8 cellular contexts compared by ENCODE assay signal in the genomic region with DNA sequence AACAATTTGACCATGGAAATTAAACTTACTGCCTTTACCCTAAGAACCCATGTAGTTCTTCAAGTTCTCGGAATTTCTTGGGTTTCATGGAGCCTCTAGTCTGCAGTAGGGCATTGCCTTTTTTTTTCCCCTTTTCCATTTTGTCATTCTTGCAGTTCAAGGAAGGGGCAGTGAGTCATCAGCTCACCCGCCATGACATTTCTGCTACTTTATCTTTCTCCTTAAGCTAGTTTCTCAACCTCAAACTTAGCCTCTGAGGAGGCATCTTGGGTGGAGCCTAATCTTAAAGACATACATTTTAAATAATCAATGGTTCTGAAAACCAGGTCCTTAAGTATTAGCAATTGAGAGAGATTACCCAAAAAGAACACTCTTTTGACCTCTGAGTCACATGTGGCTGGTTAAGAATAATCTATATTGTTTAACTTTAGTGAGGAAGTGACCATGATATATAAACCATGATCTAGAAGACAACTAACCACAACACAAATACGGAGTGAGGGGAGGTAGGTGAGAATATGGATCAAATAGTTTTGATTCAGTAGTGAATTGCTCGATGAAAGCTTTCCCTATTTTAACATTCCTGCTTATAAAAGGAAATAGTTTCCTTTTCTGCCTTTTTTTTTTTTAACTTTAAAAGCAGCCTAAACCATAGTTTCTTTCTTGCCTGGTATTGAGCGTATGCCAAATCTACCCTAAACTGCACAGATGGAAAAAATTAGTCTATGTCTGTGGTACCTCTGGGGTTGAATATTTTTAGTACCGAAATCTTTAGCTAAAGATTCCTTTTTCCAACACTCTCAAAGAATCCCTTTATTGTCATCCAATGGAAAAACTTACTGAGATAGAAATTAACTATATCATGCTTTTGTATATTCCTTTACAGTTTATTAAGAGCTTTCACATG. TPM values are rescaled to one million over a fixed set of nuclear protein-coding genes. Genes with fewer than 3 reads are reported as not detected.
DNase-seq lines count a peak whose midpoint lies in the region; ATAC-seq, FAIRE-seq and TF ChIP-seq lines count a peak whose summit lies in the region.
"Not testable (repeated sequence)": the region's sequence is repeated elsewhere in the genome, so short reads cannot be mapped to it uniquely, and the experiment has no call there.
"Had no signal": no experiment of that assay in that cellular context is flagged by ENCODE, and none has a peak within 500 bp of the region (broad histone marks: within the 10 kb centered on the region; RNA-seq: fewer than 3 reads in every experiment).

No MANE protein-coding gene starts in this region.

- ATAC-seq in HCT116 = peak; percentile 73
- peak; percentile 63 for ATAC-seq in RWPE2 (ENCODE audit: low read depth)
- ATAC-seq in activated CD8-positive, alpha-beta T cell treated with anti-CD3 and anti-CD28 coated beads for 36 hours = peak; percentile 69
- peak; percentile 95 for ATAC-seq in K562
- ATAC-seq in left lung = peak; percentile 70
- peak; percentile 55 for ATAC-seq in sciatic nerve
- peak; percentile 60 for ATAC-seq in thoracic aorta (ENCODE audit: insufficient number of reproducible peaks, low FRiP score, low read depth)

- H3K9me3 Mint-ChIP-seq in activated CD8-positive, alpha-beta T cell treated with anti-CD3 and anti-CD28 coated beads for 36 hours = not testable (repeated sequence)

- H3K27ac Mint-ChIP-seq in activated CD8-positive, alpha-beta T cell treated with anti-CD3 and anti-CD28 coated beads for 36 hours = not testable (repeated sequence)

- H2AFZ ChIP-seq in HCT116 (ENCODE audit: low read depth, low read length, poor library complexity, severe bottlenecking); K562 (ENCODE audit: low read depth, low read length): not testable (repeated sequence)

- POLR2A ChIA-PET in HCT116 (lab: Charles Lee); activated CD8-positive, alpha-beta T cell treated with anti-CD3 and anti-CD28 coated beads for 36 hours (lab: Charles Lee); K562 (lab: Yijun Ruan, JAX): not testable (repeated sequence)

- not testable (repeated sequence) for H3K4me3 ChIP-seq in HCT116 (replicated peaks in 1 of 2; ENCODE audit: low read depth in 1 of 2, low read length in 2 of 2); RWPE2 (ENCODE audit: severe bottlenecking); K562; left lung; thoracic aorta

- H3K9me2 ChIP-seq in HCT116 (ENCODE audit: insufficient read depth) = not testable (repeated sequence)

- not testable (repeated sequence) for TF ChIP-seq RAD21 in HCT116 (IDR thresholded peaks at IDR 0.05; ENCODE audit: low read depth); K562 (CRISPR knock-in tag; conservative IDR thresholded peaks at IDR 0.05 in 1 of 2, IDR thresholded peaks at IDR 0.05 in 1 of 2)

- not testable (repeated sequence) for H3K36me3 Mint-ChIP-seq in activated CD8-positive, alpha-beta T cell treated with anti-CD3 and anti-CD28 coated beads for 36 hours (ENCODE audit: low read depth)

- H3K4me1 ChIP-seq in HCT116 (ENCODE audit: control insufficient read depth in 1 of 2, insufficient read depth in 2 of 2, low read length in 2 of 2); RWPE2 (ENCODE audit: insufficient read depth, poor library complexity, severe bottlenecking); K562 (replicated peaks in 1 of 2; ENCODE audit: control insufficient read depth in 2 of 2, insufficient read depth in 2 of 2, low read length in 2 of 2); left lung; thoracic aorta (ENCODE audit: control insufficient read depth in 1 of 2, low read depth in 2 of 2): not testable (repeated sequence)

- not testable (repeated sequence) for H3K4me1 Mint-ChIP-seq in activated CD8-positive, alpha-beta T cell treated with anti-CD3 and anti-CD28 coated beads for 36 hours (ENCODE audit: low read depth)

- H3K27ac ChIP-seq in HCT116 (ENCODE audit: low read depth, low read length); RWPE2 (ENCODE audit: poor library complexity, severe bottlenecking); K562 (ENCODE audit: extremely low read depth, low read depth, low read length); left lung; thoracic aorta: not testable (repeated sequence)

- H3K79me2 ChIP-seq in HCT116 (ENCODE audit: insufficient read depth, low read length); K562 (ENCODE audit: control insufficient read depth, insufficient read depth, low read length): not testable (repeated sequence)

- H3K4me3 Mint-ChIP-seq in activated CD8-positive, alpha-beta T cell treated with anti-CD3 and anti-CD28 coated beads for 36 hours = not testable (repeated sequence)

- not testable (repeated sequence) for H3K27me3 ChIP-seq in HCT116 (ENCODE audit: insufficient read depth, low read length); RWPE2 (ENCODE audit: insufficient read depth, poor library complexity, severe bottlenecking); K562 (ENCODE audit: control insufficient read depth in 2 of 2, insufficient read depth in 2 of 2, low read length in 2 of 2); left lung; thoracic aorta (replicated peaks; ENCODE audit: insufficient read depth)

- not testable (repeated sequence) for TF ChIP-seq EP300 in K562 (IDR thresholded peaks at IDR 0.05; ENCODE audit: low read length)

- intact Hi-C loops in HCT116 (cut with micrococcal nuclease); activated CD8-positive, alpha-beta T cell treated with anti-CD3 and anti-CD28 coated beads for 36 hours (cut with micrococcal nuclease); K562 (cut with micrococcal nuclease); left lung (cut with DNase I); sciatic nerve (cut with DNase I): not testable (repeated sequence)

- not testable (repeated sequence) for DNase-seq in HCT116 (ENCODE audit: low read depth, low spot score); RWPE2 (ENCODE audit: low spot score); activated CD8-positive, alpha-beta T cell treated with anti-CD3 and anti-CD28 coated beads for 36 hours; K562 (ENCODE audit: extremely low read depth in 1 of 4, low spot score in 3 of 4); left lung; sciatic nerve (ENCODE audit: low spot score); thoracic aorta (ENCODE audit: low spot score)

- H3K9me1 ChIP-seq in K562 (ENCODE audit: control insufficient read depth, insufficient read depth, low read length) = not testable (repeated sequence)

- CTCF ChIA-PET in HCT116 (lab: Charles Lee); activated CD8-positive, alpha-beta T cell treated with anti-CD3 and anti-CD28 coated beads for 36 hours (lab: Charles Lee); K562 (lab: Yijun Ruan, JAX; ENCODE audit: low intra/inter-chr PET ratio): not testable (repeated sequence)

- H3K9me3 ChIP-seq in HCT116 (ENCODE audit: control insufficient read depth in 1 of 2, insufficient read depth in 1 of 2, low read depth in 1 of 2, low read length in 2 of 2); RWPE2 (ENCODE audit: severe bottlenecking); K562 (replicated peaks; ENCODE audit: control insufficient read depth, insufficient read depth, low read depth, low read length); left lung; thoracic aorta: not testable (repeated sequence)

- not testable (repeated sequence) for BruUV-seq in HCT116 (replicated peaks; lab: Mats Ljungman, UMichigan)
- TSS peak; percentile 62 for BruUV-seq in K562 (replicated peaks; lab: Mats Ljungman, UMichigan)

- RAD21 ChIA-PET in HCT116 (lab: Charles Lee; ENCODE audit: low non-redundant PET in 1 of 2, low total read pairs in 2 of 2, uncharacterized antibody in 2 of 2, unreplicated experiment in 2 of 2) = not testable (repeated sequence)

- not testable (repeated sequence) for TF ChIP-seq POLR2A in HCT116 (IDR thresholded peaks at IDR 0.05; ENCODE audit: borderline replicate concordance, extremely low read depth, insufficient read depth, insufficient read length); K562 (conservative IDR thresholded peaks at IDR 0.05)

- H3K36me3 ChIP-seq in HCT116 (ENCODE audit: control insufficient read depth in 1 of 2, insufficient read depth in 2 of 2, low read length in 2 of 2); RWPE2 (ENCODE audit: low read depth); K562 (ENCODE audit: control insufficient read depth, insufficient read depth, low read length); left lung; thoracic aorta: not testable (repeated sequence)

- not testable (repeated sequence) for H4K20me1 ChIP-seq in HCT116 (ENCODE audit: insufficient read depth); K562 (replicated peaks; ENCODE audit: control insufficient read depth, insufficient read depth, low read length)

- H3K9ac ChIP-seq in HCT116 (ENCODE audit: low read length); K562 (ENCODE audit: insufficient read depth in 1 of 2, low read depth in 2 of 2, low read length in 2 of 2): not testable (repeated sequence)

- in situ Hi-C loops in K562 (cut with MboI) = not testable (repeated sequence)

- H3K4me2 ChIP-seq in HCT116 (ENCODE audit: low read length); K562 (ENCODE audit: insufficient read depth, low read length): not testable (repeated sequence)

- not testable (repeated sequence) for H3K27me3 Mint-ChIP-seq in activated CD8-positive, alpha-beta T cell treated with anti-CD3 and anti-CD28 coated beads for 36 hours

- WGBS in K562 (ENCODE audit: insufficient coverage, low coverage, missing lambda C conversion rate) = no CpG with 5 or more reads among the region's 6 CpGs

- TF ChIP-seq CTCF in HCT116 (IDR thresholded peaks at IDR 0.05 in 2 of 3, conservative IDR thresholded peaks at IDR 0.05 in 1 of 3; ENCODE audit: borderline replicate concordance in 1 of 3, insufficient read depth in 1 of 3, low read depth in 2 of 3, low read length in 2 of 3); RWPE2 (IDR thresholded peaks at IDR 0.05; ENCODE audit: poor library complexity, severe bottlenecking); activated CD8-positive, alpha-beta T cell treated with anti-CD3 and anti-CD28 coated beads for 36 hours (IDR thresholded peaks at IDR 0.05); K562 (IDR thresholded peaks at IDR 0.05 in 2 of 3, conservative IDR thresholded peaks at IDR 0.05 in 1 of 3; ENCODE audit: insufficient read depth in 2 of 3, low read depth in 1 of 3, low read length in 3 of 3); left lung (IDR thresholded peaks at IDR 0.05); thoracic aorta (IDR thresholded peaks at IDR 0.05): not testable (repeated sequence)

- not testable (repeated sequence) for FAIRE-seq in K562 (lab: Jason Lieb, UNC)

RNA-seq across cellular contexts. Expression of a gene that starts 20.1 kb away (rescaled TPM):
- total RNA-seq in HCT116 (2021; ENCODE audit: unreplicated experiment) (16.3 TPM), K562 (2014; rRNA removed) (15.1 and 16.8 TPM in 2 replicates), K562 (2014; rRNA removed; fragmentation: Illumina TruSeq; extraction: Trizol) (20.1 and 20.8 TPM in 2 replicates), K562 (2015; rRNA removed; fragmentation: Illumina TruSeq; extraction: Trizol) (16.1 and 21.3 TPM in 2 replicates), K562 (2021) (14.9 and 15.8 TPM in 2 replicates), left lung (under 1 TPM; 0.41 to 0.84 TPM), sciatic nerve (0.40 TPM), thoracic aorta (not detected)
- polyA plus RNA-seq in HCT116 (2012) = 10.4 and 15.0 TPM in 2 replicates
- total RNA-seq in activated CD8-positive, alpha-beta T cell treated with anti-CD3 and anti-CD28 coated beads for 36 hours = 10 to 100 TPM; 21.0 to 23.2 TPM
- total RNA-seq in K562 (2011; cell fraction: chromatin; rRNA removed; ENCODE audit: low replicate concordance) = 5.0 and 10.1 TPM in 2 replicates
- total RNA-seq in K562 (2011; cell fraction: nucleolus; rRNA removed) = 6.2 and 7.7 TPM in 2 replicates
- total RNA-seq in K562 (2011; cell fraction: nucleoplasm; rRNA removed) = 8.4 and 14.0 TPM in 2 replicates
- polyA plus RNA-seq in K562 (2011; rRNA removed) (26.3 and 33.7 TPM in 2 replicates), K562 (2014; fragmentation: Illumina TruSeq; extraction: Trizol) (29.3 and 36.5 TPM in 2 replicates), K562 (2014; fragmentation: Nextera tagmentation; extraction: Ambion mirVana) (1 to 10 TPM; 5.5 to 7.3 TPM), K562 (2014; rRNA removed) (21.4 and 24.1 TPM in 2 replicates)
- polyA plus RNA-seq in K562 (2011; cell fraction: cytosol; rRNA removed) = 6.0 and 13.7 TPM in 2 replicates
- 7.6 and 11.5 TPM in 2 replicates for polyA plus RNA-seq in K562 (2011; cell fraction: nucleus; rRNA removed)
- polyA plus RNA-seq in K562 (2012) = 15.6 and 17.9 TPM in 2 replicates
- polyA minus RNA-seq in K562 (2011; rRNA and poly(A)+ RNA removed) = 16.9 and 18.7 TPM in 2 replicates
- polyA minus RNA-seq in K562 (2011; cell fraction: cytosol; rRNA and poly(A)+ RNA removed) = 5.9 and 8.4 TPM in 2 replicates
- 3.8 and 7.3 TPM in 2 replicates for polyA minus RNA-seq in K562 (2011; cell fraction: nucleus; rRNA and poly(A)+ RNA removed)
- total RNA-seq: CD8-positive, alpha-beta T cell had no signal

RNA-seq across cellular contexts. Expression of a gene that starts 20.7 kb away (rescaled TPM):
- total RNA-seq in HCT116 (2021; ENCODE audit: unreplicated experiment) (31.2 TPM), K562 (2014; rRNA removed) (4.0 and 5.2 TPM in 2 replicates), K562 (2014; rRNA removed; fragmentation: Illumina TruSeq; extraction: Trizol) (3.6 and 4.6 TPM in 2 replicates), K562 (2015; rRNA removed; fragmentation: Illumina TruSeq; extraction: Trizol) (3.2 and 3.9 TPM in 2 replicates), K562 (2021) (16.3 and 17.6 TPM in 2 replicates), left lung (10 to 100 TPM; 28.3 to 34.5 TPM), sciatic nerve (89.4 TPM), thoracic aorta (10 to 100 TPM; 16.2 to 22.5 TPM)
- 19.1 and 20.2 TPM in 2 replicates for polyA plus RNA-seq in HCT116 (2012)
- total RNA-seq in activated CD8-positive, alpha-beta T cell treated with anti-CD3 and anti-CD28 coated beads for 36 hours = 10 to 100 TPM; 14.4 to 15.7 TPM
- 14.0 and 15.7 TPM in 2 replicates for total RNA-seq in K562 (2011; cell fraction: chromatin; rRNA removed; ENCODE audit: low replicate concordance)
- 10.8 and 12.5 TPM in 2 replicates for total RNA-seq in K562 (2011; cell fraction: nucleolus; rRNA removed)
- 8.0 and 12.3 TPM in 2 replicates for total RNA-seq in K562 (2011; cell fraction: nucleoplasm; rRNA removed)
- polyA plus RNA-seq in K562 (2011; rRNA removed) (4.0 and 6.8 TPM in 2 replicates), K562 (2014; fragmentation: Illumina TruSeq; extraction: Trizol) (3.2 and 4.6 TPM in 2 replicates), K562 (2014; fragmentation: Nextera tagmentation; extraction: Ambion mirVana) (1 to 10 TPM; 4.3 to 5.4 TPM), K562 (2014; rRNA removed) (2.5 and 2.8 TPM in 2 replicates)
- polyA plus RNA-seq in K562 (2011; cell fraction: cytosol; rRNA removed) = 2.8 and 4.3 TPM in 2 replicates
- polyA plus RNA-seq in K562 (2011; cell fraction: nucleus; rRNA removed) = 4.6 and 10.0 TPM in 2 replicates
- 4.6 and 6.1 TPM in 2 replicates for polyA plus RNA-seq in K562 (2012)
- 9.4 and 10.9 TPM in 2 replicates for polyA minus RNA-seq in K562 (2011; rRNA and poly(A)+ RNA removed)
- 5.2 and 13.7 TPM in 2 replicates for polyA minus RNA-seq in K562 (2011; cell fraction: cytosol; rRNA and poly(A)+ RNA removed)
- 10.2 and 14.6 TPM in 2 replicates for polyA minus RNA-seq in K562 (2011; cell fraction: nucleus; rRNA and poly(A)+ RNA removed)
